Comparison of ENCODE assay signal across 36 cellular contexts in the genomic region with DNA sequence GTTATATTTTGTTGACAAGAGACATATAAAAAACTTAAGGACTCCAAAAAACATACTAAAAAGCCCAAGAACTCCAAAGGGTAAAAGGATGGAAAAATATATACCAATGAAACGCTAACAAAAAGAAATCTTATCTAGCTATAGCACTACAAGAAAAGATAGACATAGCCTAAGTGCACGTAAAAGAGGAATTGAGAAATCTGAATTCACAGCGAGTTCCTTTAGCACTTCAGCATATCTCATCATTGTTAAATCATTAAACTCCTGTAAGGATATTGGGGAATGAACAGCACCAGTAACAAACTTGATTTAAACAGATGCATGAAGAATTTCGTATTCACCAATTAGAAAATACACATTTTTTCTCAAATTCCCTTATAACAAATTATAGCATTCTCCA.
A peak's percentile ranks its signal among the peaks of the same experiment; 100 is the strongest.
DNase-seq lines count a peak whose midpoint lies in the region; ATAC-seq, FAIRE-seq and TF ChIP-seq lines count a peak whose summit lies in the region.
"Had no signal": no experiment of that assay in that cellular context is flagged by ENCODE, and none has a peak within 500 bp of the region (broad histone marks: within the 10 kb centered on the region; RNA-seq: fewer than 3 reads in every experiment).

No MANE protein-coding gene starts in this region.

- no peaks in the 10 kb centered on the region for H3K79me2 ChIP-seq in GM12878 (ENCODE audit: control insufficient read depth, insufficient read depth, low read length)

- no peaks in the 10 kb centered on the region for H3K36me3 ChIP-seq in GM12878 (ENCODE audit: control insufficient read depth in 2 of 2, insufficient read depth in 2 of 2, low read length in 1 of 2)
- H3K36me3 ChIP-seq: BE2C; BLaER1; BLaER1 treated with 17β-estradiol and CSF1 and Interleukin-3, amounts not matched to agents 10 nM and 100 nM had no signal

- CTCF ChIA-PET in A549 (lab: Yijun Ruan, JAX): interaction anchor here (1.1 kb wide), 1 partner anchor 508 kb away, joined by 4 read pairs; no protein-coding TSS in a partner anchor
- CTCF ChIA-PET in GM12878 (lab: Yijun Ruan, JAX): interaction anchor here (0.7 to 1.5 kb wide), 3 partner anchors 11 to 509 kb away, joined by 3 to 4 read pairs (median 3); no protein-coding TSS in a partner anchor

- peaks cover 36% of the 10 kb centered on the region for H3K9me3 ChIP-seq in A549
- H3K9me3 ChIP-seq in GM12878 (replicated peaks; ENCODE audit: control insufficient read depth, insufficient read depth, low read length): peaks cover 4% of the 10 kb centered on the region; the same call in 2 of the 3 replicates
- H3K9me3 ChIP-seq: BE2C had no signal

- H3K4me3 ChIP-seq in A549: no peak overlapping the region
- H3K4me3 ChIP-seq in GM12878: no peak overlapping the region
- H3K4me3 ChIP-seq: BLaER1; BLaER1 treated with 17β-estradiol and CSF1 and Interleukin-3, amounts not matched to agents 10 nM and 100 nM had no signal

- no peak overlapping the region for H3K27ac Mint-ChIP-seq in activated T-cell treated with anti-CD3 and anti-CD28 coated beads, Interleukin-2, amount 50 U/mL, for 72 hours
- H3K27ac Mint-ChIP-seq: B cell; CD14-positive monocyte; CD4-positive, alpha-beta memory T cell; CD4-positive, alpha-beta T cell; CD8-positive, alpha-beta T cell had no signal

- no peaks in the 10 kb centered on the region for H4K20me1 ChIP-seq in GM12878 (ENCODE audit: control insufficient read depth, insufficient read depth)
- H4K20me1 ChIP-seq: BLaER1; BLaER1 treated with 17β-estradiol and CSF1 and Interleukin-3, amounts not matched to agents 10 nM and 100 nM had no signal

- POLR2A ChIA-PET in A549 (lab: Yijun Ruan, JAX) (no interaction called here), GM12878 (lab: Charles Lee) (no interaction called here)

- no peak overlapping the region for H3K4me3 Mint-ChIP-seq in activated T-cell treated with anti-CD3 and anti-CD28 coated beads, Interleukin-2, amount 50 U/mL, for 72 hours
- H3K4me3 Mint-ChIP-seq: B cell; CD14-positive monocyte; CD4-positive, alpha-beta memory T cell; CD4-positive, alpha-beta T cell; CD4-positive, CD25-positive, alpha-beta regulatory T cell; CD8-positive, alpha-beta memory T cell; CD8-positive, alpha-beta T cell had no signal

- SMC1A ChIA-PET in GM12878 (lab: Charles Lee; ENCODE audit: uncharacterized antibody, unreplicated experiment): interaction anchor here (1.0 kb wide), 1 partner anchor 20 kb away, joined by 3 read pairs; no protein-coding TSS in a partner anchor

- H3K36me3 Mint-ChIP-seq in activated T-cell treated with anti-CD3 and anti-CD28 coated beads, Interleukin-2, amount 50 U/mL, for 72 hours (ENCODE audit: insufficient read depth in 2 of 2): peaks cover 9% of the 10 kb centered on the region in 2 donors
- H3K36me3 Mint-ChIP-seq: CD14-positive monocyte; CD4-positive, CD25-positive, alpha-beta regulatory T cell had no signal

- no peaks in the 10 kb centered on the region for H3K4me1 Mint-ChIP-seq in activated T-cell treated with anti-CD3 and anti-CD28 coated beads, Interleukin-2, amount 50 U/mL, for 72 hours (ENCODE audit: low read depth)
- H3K4me1 Mint-ChIP-seq: CD14-positive monocyte; CD4-positive, alpha-beta memory T cell; CD4-positive, CD25-positive, alpha-beta regulatory T cell; CD8-positive, alpha-beta memory T cell had no signal

- H3K4me1 ChIP-seq in A549 (no peaks in the 10 kb centered on the region), GM12878 (ENCODE audit: control insufficient read depth, insufficient read depth, low read length) (no peaks in the 10 kb centered on the region)
- H3K4me1 ChIP-seq: BE2C; BLaER1; BLaER1 treated with 17β-estradiol and CSF1 and Interleukin-3, amounts not matched to agents 10 nM and 100 nM; Caco-2 had no signal

- TF ChIP-seq CTCF in A549 (IDR thresholded peaks at IDR 0.05): no peak
- no peak for TF ChIP-seq CTCF in D721Med (IDR thresholded peaks at IDR 0.05; ENCODE audit: insufficient read depth, missing control alignments)
- no peak for TF ChIP-seq CTCF in GM12878 (IDR thresholded peaks at IDR 0.05 in 2 of 3, conservative IDR thresholded peaks at IDR 0.05 in 1 of 3; ENCODE audit: control insufficient read depth in 2 of 3, extremely low read depth in 1 of 3, insufficient read depth in 1 of 3, low read depth in 3 of 3, low read length in 3 of 3)

- peaks cover 21% of the 10 kb centered on the region for H3K27me3 Mint-ChIP-seq in activated T-cell treated with anti-CD3 and anti-CD28 coated beads, Interleukin-2, amount 50 U/mL, for 72 hours (ENCODE audit: low read depth)

- RAD21 ChIA-PET in GM12878 (lab: Charles Lee; ENCODE audit: unreplicated experiment): interaction anchor here (1.0 to 1.2 kb wide), 2 partner anchors 9 to 18 kb away, joined by 3 to 6 read pairs; no protein-coding TSS in a partner anchor

- no TSS peak for BruUV-seq in GM12878 (replicated peaks; lab: Mats Ljungman, UMichigan)

- TF ChIP-seq POLR2A in A549 (IDR thresholded peaks at IDR 0.05; ENCODE audit: low read length) (no peak), GM12891 (IDR thresholded peaks at IDR 0.05; ENCODE audit: low read depth, low read length) (no peak), GM12878 (IDR thresholded peaks at IDR 0.05; ENCODE audit: low read depth, low read length) (no peak)

- H3K9ac ChIP-seq in GM12878 (ENCODE audit: control insufficient read depth, insufficient read depth, low read length): no peak overlapping the region
- H3K9ac ChIP-seq: BLaER1; BLaER1 treated with 17β-estradiol and CSF1 and Interleukin-3, amounts not matched to agents 10 nM and 100 nM had no signal

- intact Hi-C loops in GM12878 (cut with micrococcal nuclease; ENCODE audit: unreplicated experiment): loop anchor here (1.0 kb wide), 1 partner anchor 37 kb away; no protein-coding TSS in a partner anchor

- TF ChIP-seq EP300 in A549 (IDR thresholded peaks at IDR 0.05) (no peak), GM12878 (IDR thresholded peaks at IDR 0.05; ENCODE audit: borderline replicate concordance in 1 of 2, control insufficient read depth in 1 of 2, low read depth in 2 of 2, low read length in 2 of 2) (no peak)

- DNase-seq in A549 (ENCODE audit: low read depth in 1 of 2, low spot score in 1 of 2): no peak
- DNase-seq in D721Med (ENCODE audit: insufficient read length, low spot score): no peak
- DNase-seq in GM12891 (ENCODE audit: insufficient read length, low spot score): no peak
- no peak for DNase-seq in GM12878 (ENCODE audit: low read depth, low spot score)
- DNase-seq in activated T-cell treated with anti-CD3 and anti-CD28 coated beads, Interleukin-2, amount 50 U/mL, for 72 hours: no peak
- no peak for DNase-seq in GM19240 (ENCODE audit: insufficient read length, low spot score)
- DNase-seq in D341Med (ENCODE audit: low spot score): no peak
- no peak for DNase-seq in stimulated activated CD4-positive, alpha-beta T cell treated with anti-CD3 and anti-CD28 coated beads, Interleukin-2, amount 100 ng/mL, for 48 hours
- DNase-seq: 8988T; ACHN; AML-193; BE2C; C1 segment of cervical spinal cord; Caco-2; Calu3; CD4-positive, alpha-beta memory T cell; CD4-positive, alpha-beta T cell; CD4-positive, CD25-positive, alpha-beta regulatory T cell; CD8-positive, alpha-beta memory T cell; CD8-positive, alpha-beta T cell; COR-L47; DMS 273 treated with DMSO at 0.1 percent for 48 hours; DMS153; DMS53; DMS79; DMS79 treated with DMSO at 0.1 percent for 48 hours; DND-41; EL had no signal

- no peaks in the 10 kb centered on the region for H3K27me3 ChIP-seq in GM12878 (replicated peaks in 1 of 2; ENCODE audit: control insufficient read depth in 2 of 2, insufficient read depth in 2 of 2, low read length in 1 of 2)
- H3K27me3 ChIP-seq: BE2C; BLaER1; BLaER1 treated with 17β-estradiol and CSF1 and Interleukin-3, amounts not matched to agents 10 nM and 100 nM had no signal

- in situ Hi-C loops in GM12878 (cut with MboI): no loop called here

- TF ChIP-seq RAD21 in A549 (conservative IDR thresholded peaks at IDR 0.05 in 1 of 2, IDR thresholded peaks at IDR 0.05 in 1 of 2): no peak
- TF ChIP-seq RAD21 in GM12878 (IDR thresholded peaks at IDR 0.05; ENCODE audit: insufficient read depth, low read depth, low read length): no peak

- peak; percentile 46 for FAIRE-seq in A549 (lab: Jason Lieb, UNC)
- FAIRE-seq in D721Med (lab: Jason Lieb, UNC): peak; percentile 58
- no peak for FAIRE-seq in GM12891 (lab: Jason Lieb, UNC)
- FAIRE-seq in GM12878 (lab: Jason Lieb, UNC): peak; percentile 62
- FAIRE-seq: A204.1, G401.6 had no signal

- H3K9me3 Mint-ChIP-seq in activated T-cell treated with anti-CD3 and anti-CD28 coated beads, Interleukin-2, amount 50 U/mL, for 72 hours: peaks cover 5 to 6% of the 10 kb centered on the region in 2 donors

- ATAC-seq in A549 (no peak), GM12878 (no peak)
- ATAC-seq in activated T-cell treated with anti-CD3 and anti-CD28 coated beads, Interleukin-2, amount 50 U/mL, for 72 hours (replicated peaks in 1 of 2): no peak
- ATAC-seq: CD8-positive, alpha-beta T cell had no signal

- no peak overlapping the region for H3K27ac ChIP-seq in A549
- H3K27ac ChIP-seq in GM12878 (ENCODE audit: control insufficient read depth, insufficient read depth): no peak overlapping the region
- H3K27ac ChIP-seq: 22Rv1; BLaER1; BLaER1 treated with 17β-estradiol and CSF1 and Interleukin-3, amounts not matched to agents 10 nM and 100 nM; C4-2B had no signal

- no peak overlapping the region for H3K4me2 ChIP-seq in A549
- H3K4me2 ChIP-seq in GM12878 (ENCODE audit: control insufficient read depth, insufficient read depth): no peak overlapping the region
- H3K4me2 ChIP-seq: BLaER1; BLaER1 treated with 17β-estradiol and CSF1 and Interleukin-3, amounts not matched to agents 10 nM and 100 nM had no signal

- no peak overlapping the region for H2AFZ ChIP-seq in GM12878 (ENCODE audit: control insufficient read depth, low read depth, low read length)

- WGBS in A549 (ENCODE audit: missing lambda C conversion rate): 64% methylated on average over 4 of the region's 4 CpGs
- WGBS in GM12878 (ENCODE audit: insufficient coverage, insufficient replicate concordance, low lambda C conversion rate, missing lambda C conversion rate): 23% methylated on average over 4 of the region's 4 CpGs

TF ChIP-seq in A549, 52 proteins besides CTCF, POLR2A, EP300 and RAD21 (continues in another document):
- TF ChIP-seq JUNB (IDR thresholded peaks at IDR 0.05): no peak
- TF ChIP-seq HEYL (CRISPR knock-in tag; IDR thresholded peaks at IDR 0.05): no peak
- TF ChIP-seq BHLHE40 (IDR thresholded peaks at IDR 0.05; ENCODE audit: low read depth, low read length): no peak
- no peak for TF ChIP-seq HDAC2 (IDR thresholded peaks at IDR 0.05)

TF ChIP-seq in GM12891, 5 proteins besides CTCF, POLR2A, EP300 and RAD21:
- peak; percentile 53 for TF ChIP-seq SPI1 (IDR thresholded peaks at IDR 0.05; ENCODE audit: low read depth, low read length)
- no peak for TF ChIP-seq POLR2AphosphoS5 (IDR thresholded peaks at IDR 0.05; ENCODE audit: low read depth, low read length)

TF ChIP-seq in GM12878, 131 proteins besides CTCF, POLR2A, EP300 and RAD21:
- TF ChIP-seq SPI1 (IDR thresholded peaks at IDR 0.05; ENCODE audit: borderline replicate concordance, insufficient read depth, low read depth, low read length) (peak; percentile 56; the same call in 1 of the 2 replicates), RB1 (IDR thresholded peaks at IDR 0.05; ENCODE audit: borderline replicate concordance) (no peak)
